ENCODE assay signal across 8 cellular contexts in the genomic region with DNA sequence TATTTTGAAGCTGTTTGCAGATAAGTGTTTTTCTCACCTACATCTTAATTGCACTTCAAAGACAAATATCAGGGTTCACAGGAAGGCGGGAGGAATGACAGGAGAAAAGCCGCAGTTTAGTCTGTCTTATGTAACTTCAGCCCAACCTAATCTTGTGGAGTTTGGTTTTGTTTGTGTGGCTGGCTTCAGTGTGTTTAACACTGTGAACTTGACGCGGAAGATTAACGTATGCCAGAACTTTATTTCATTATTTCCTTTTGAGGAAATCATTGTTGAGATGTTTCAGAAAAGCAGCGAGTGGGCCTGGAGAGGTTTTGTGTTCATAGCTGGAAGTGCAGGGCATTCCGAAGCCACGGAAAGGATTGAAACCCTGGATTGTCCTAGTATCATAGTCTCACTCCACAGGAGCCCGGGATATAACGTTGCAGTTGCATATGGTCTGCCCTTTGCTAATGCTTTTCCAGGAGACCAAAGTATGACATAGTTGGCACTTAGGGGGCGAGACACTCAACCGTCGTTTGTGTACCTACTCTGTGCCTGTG. TPM values are rescaled to one million over a fixed set of nuclear protein-coding genes. Genes with fewer than 3 reads are reported as not detected.
A peak's percentile ranks its signal among the peaks of the same experiment; 100 is the strongest.
DNase-seq lines count a peak whose midpoint lies in the region; ATAC-seq and TF ChIP-seq lines count a peak whose summit lies in the region.

No MANE protein-coding gene starts in this region.

- H3K4me1 Mint-ChIP-seq in CD8-positive, alpha-beta T cell (ENCODE audit: low read depth) = peaks cover 58% of the 10 kb centered on the region

- peaks cover 9% of the 10 kb centered on the region for H3K27me3 Mint-ChIP-seq in CD8-positive, alpha-beta T cell (ENCODE audit: low read depth)

- WGBS in right lobe of liver (ENCODE audit: insufficient coverage, low coverage, low lambda C conversion rate, missing lambda C conversion rate) = 7% methylated on average over 13 of the region's 13 CpGs

- intact Hi-C loops in CD8-positive, alpha-beta T cell (cut with DNase I, micrococcal nuclease) = no loop called here
- intact Hi-C loops in right lobe of liver (cut with DNase I) = no loop called here
- intact Hi-C loops in tibial artery (cut with DNase I; ENCODE audit: low total_unique reads) = no loop called here

- no peak for TF ChIP-seq CTCF in CD8-positive, alpha-beta T cell (IDR thresholded peaks at IDR 0.05)
- TF ChIP-seq CTCF in astrocyte of the spinal cord (IDR thresholded peaks at IDR 0.05; ENCODE audit: low read depth, low read length) (no peak), right lobe of liver (IDR thresholded peaks at IDR 0.05) (peak in 1 of 4 donors; percentile 3), tibial artery (IDR thresholded peaks at IDR 0.05) (peak in 1 of 2 experiments; percentile 21)

- H3K36me3 Mint-ChIP-seq in CD8-positive, alpha-beta T cell = peaks cover 7% of the 10 kb centered on the region

- ATAC-seq in CD8-positive, alpha-beta T cell = no peak
- ATAC-seq in right lobe of liver = peak; percentile 31 to 39 (median 32)
- no peak for ATAC-seq in HG03342 (IDR thresholded peaks at IDR 0.05; ENCODE audit: unreplicated experiment)
- no peak for ATAC-seq in GM19452 (IDR thresholded peaks at IDR 0.05; ENCODE audit: unreplicated experiment)

- no peak for DNase-seq in CD8-positive, alpha-beta T cell
- peak; percentile 58 for DNase-seq in Jurkat, Clone E6-1 (ENCODE audit: low read depth, low spot score)
- DNase-seq in astrocyte of the spinal cord (ENCODE audit: low read depth, low spot score) = peak; percentile 57
- DNase-seq in right lobe of liver = no peak
- DNase-seq in tibial artery = peak in 1 of 2 donors; percentile 33
- DNase-seq in RKO (ENCODE audit: low spot score) = no peak

- no peaks in the 10 kb centered on the region for H3K9me3 Mint-ChIP-seq in CD8-positive, alpha-beta T cell

- H3K27ac ChIP-seq in CD8-positive, alpha-beta T cell (ENCODE audit: low read depth, low read length) = no peak overlapping the region
- H3K27ac ChIP-seq in right lobe of liver = peak overlapping the region; percentile 29 to 86 (median 85)
- H3K27ac ChIP-seq in tibial artery = peak overlapping the region; percentile 91 to 95

- H3K4me1 ChIP-seq in CD8-positive, alpha-beta T cell (ENCODE audit: insufficient read depth, low read length) = peaks cover 34% of the 10 kb centered on the region
- H3K4me1 ChIP-seq in right lobe of liver (peaks cover 0 to 11% (median 2%) of the 10 kb centered on the region in 4 donors), tibial artery (peaks cover 0 to 54% (median 45%) of the 10 kb centered on the region in 4 donors)

- H3K4me3 ChIP-seq in CD8-positive, alpha-beta T cell (ENCODE audit: low read depth, low read length) = peak overlapping the region; percentile 30
- H3K4me3 ChIP-seq in Jurkat, Clone E6-1 (ENCODE audit: low read length) = peak overlapping the region; percentile 90
- H3K4me3 ChIP-seq in astrocyte of the spinal cord (ENCODE audit: low read depth, low read length) (peak overlapping the region; percentile 55), right lobe of liver (peak overlapping the region; percentile 77 to 78 (median 78)), tibial artery (peak overlapping the region; percentile 78 to 86)

- CTCF ChIA-PET in CD8-positive, alpha-beta T cell (lab: Charles Lee) = no interaction called here

- no peak for TF ChIP-seq POLR2A in right lobe of liver (IDR thresholded peaks at IDR 0.05)

- in situ Hi-C loops in astrocyte of the spinal cord (cut with HindIII; ENCODE audit: low sequenced_read_pairs) = no loop called here

- POLR2A ChIA-PET in CD8-positive, alpha-beta T cell (lab: Charles Lee) = no interaction called here

- H3K4me3 Mint-ChIP-seq in CD8-positive, alpha-beta T cell = peak overlapping the region; percentile 89

- peak overlapping the region; percentile 80 for H3K27ac Mint-ChIP-seq in CD8-positive, alpha-beta T cell

- no peaks in the 10 kb centered on the region for H3K9me3 ChIP-seq in CD8-positive, alpha-beta T cell (ENCODE audit: low read length)
- H3K9me3 ChIP-seq in right lobe of liver (no peaks in the 10 kb centered on the region), tibial artery (no peaks in the 10 kb centered on the region)

- no peaks in the 10 kb centered on the region for H3K36me3 ChIP-seq in CD8-positive, alpha-beta T cell (ENCODE audit: insufficient read depth, low read length)
- no peaks in the 10 kb centered on the region for H3K36me3 ChIP-seq in right lobe of liver
- H3K36me3 ChIP-seq in tibial artery = peaks cover 0 to 4% (median 0%) of the 10 kb centered on the region in 3 donors

- H3K27me3 ChIP-seq in CD8-positive, alpha-beta T cell (ENCODE audit: insufficient read depth, low read length) = no peaks in the 10 kb centered on the region
- H3K27me3 ChIP-seq in right lobe of liver (no peaks in the 10 kb centered on the region), tibial artery (no peaks in the 10 kb centered on the region)

RNA-seq across cellular contexts. Expression of a gene that starts 2.0 kb away (rescaled TPM):
- 10 to 100 TPM; 13.3 to 15.1 TPM for total RNA-seq in CD8-positive, alpha-beta T cell
- 9.9 TPM for polyA plus RNA-seq in Jurkat, Clone E6-1 (2012; ENCODE audit: insufficient read depth, insufficient read length)
- 1 to 10 TPM; 1.1 to 3.2 (median 1.9) TPM for total RNA-seq in right lobe of liver

Comparison
In these comparisons a context has a peak if more than half of its experiments do, and no peak if none do; other contexts are left out.
1. ATAC-seq: peak in right lobe of liver (4 of 4); none in CD8-positive, alpha-beta T cell (single experiment), HG03342 (single experiment) and GM19452 (single experiment).
2. DNase-seq: peak in Jurkat, Clone E6-1 (single experiment) and astrocyte of the spinal cord (single experiment); none in CD8-positive, alpha-beta T cell (0 of 7), right lobe of liver (0 of 3) and RKO (single experiment).
3. H3K4me3 ChIP-seq: peak in every context shown above with its lines; median percentile 90 in Jurkat, Clone E6-1; 82 in tibial artery; 78 in right lobe of liver; 55 in astrocyte of the spinal cord; 30 in CD8-positive, alpha-beta T cell.